Comparison of ENCODE assay signal across 11 cellular contexts in the genomic region with DNA sequence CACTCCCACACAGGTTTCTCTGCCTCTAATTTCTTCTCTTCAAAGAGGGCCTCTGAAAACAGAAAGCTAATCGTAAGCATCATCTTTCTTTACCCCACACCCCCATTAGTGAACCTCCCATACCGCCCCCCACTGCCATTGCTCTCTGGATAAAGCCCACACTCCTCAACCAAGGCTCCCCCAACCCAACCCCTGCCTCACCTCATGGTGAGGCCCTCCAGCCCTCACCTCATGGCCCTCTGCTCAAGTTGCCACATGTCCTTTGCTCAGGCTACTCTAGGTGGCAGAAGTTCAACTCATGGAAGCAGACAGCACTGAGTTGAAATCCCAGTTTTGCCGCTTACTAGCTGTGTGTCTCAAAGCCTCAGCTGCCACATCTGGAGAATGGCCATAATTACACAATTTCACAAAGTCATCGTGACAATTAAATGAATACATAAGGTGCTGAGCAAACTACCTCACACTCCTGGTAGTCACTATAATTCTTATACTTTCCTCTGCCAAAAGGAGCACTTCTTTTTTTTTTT. TPM values are rescaled to one million over a fixed set of nuclear protein-coding genes. Genes with fewer than 3 reads are reported as not detected.
DNase-seq lines count a peak whose midpoint lies in the region; ATAC-seq and TF ChIP-seq lines count a peak whose summit lies in the region.
"Had no signal": no experiment of that assay in that cellular context is flagged by ENCODE, and none has a peak within 500 bp of the region (broad histone marks: within the 10 kb centered on the region; RNA-seq: fewer than 3 reads in every experiment).

No MANE protein-coding gene starts in this region.

- H3K4me1 ChIP-seq in Karpas-422 (ENCODE audit: low read length), result no peaks in the 10 kb centered on the region

- no peak overlapping the region for H2AFZ ChIP-seq in Karpas-422 (ENCODE audit: low read length)

- H3K27ac ChIP-seq in Karpas-422 (ENCODE audit: low read length), result no peak overlapping the region

- H3K4me1 Mint-ChIP-seq in brain (peaks cover 46% of the 10 kb centered on the region), nephron progenitor cell (peaks cover 74% of the 10 kb centered on the region)
- H3K4me1 Mint-ChIP-seq: activated naive CD4-positive, alpha-beta T cell treated with anti-CD3 and anti-CD28 coated beads, Interleukin-2, amount 50 U/mL, for 24 hours had no signal

- in situ Hi-C loops in KBM-7 (cut with MboI; ENCODE audit: low pct_unique_long_range_greater_than_20kb, low sequenced_read_pairs), result no loop called here

- TF ChIP-seq CTCF in GM10266 (IDR thresholded peaks at IDR 0.05; ENCODE audit: control insufficient read depth, insufficient read depth, low read depth, missing control alignments) (peak; percentile 20), brain (conservative IDR thresholded peaks at IDR 0.05) (no peak), nephron progenitor cell (IDR thresholded peaks at IDR 0.05) (no peak)

- no peaks in the 10 kb centered on the region for H3K27me3 ChIP-seq in Karpas-422 (ENCODE audit: low read length)

- DNase-seq in GM10266 (ENCODE audit: extremely low spot score) (no peak), Karpas-422 (peak; percentile 56), nephron progenitor cell (no peak), KBM-7 (no peak), D341Med (ENCODE audit: low spot score) (no peak)
- DNase-seq: activated CD4-positive, CD25-positive, alpha-beta regulatory T cell treated with anti-CD3 and anti-CD28 coated beads, Interleukin-2, amount 50 U/mL, for 72 hours; NCI-H146; SHP77 had no signal

- no peak overlapping the region for H3K4me2 ChIP-seq in Karpas-422 (ENCODE audit: low read depth, low read length, poor library complexity, severe bottlenecking)

- no peaks in the 10 kb centered on the region for H3K36me3 Mint-ChIP-seq in brain
- no peaks in the 10 kb centered on the region for H3K36me3 Mint-ChIP-seq in nephron progenitor cell (ENCODE audit: low read depth)
- H3K36me3 Mint-ChIP-seq: activated naive CD4-positive, alpha-beta T cell treated with anti-CD3 and anti-CD28 coated beads, Interleukin-2, amount 50 U/mL, for 24 hours had no signal

- H3K27ac Mint-ChIP-seq in brain (peak overlapping the region in 4 of 5 experiments; percentile 17 to 94 (median 50)), nephron progenitor cell (peak overlapping the region; percentile 87)
- H3K27ac Mint-ChIP-seq: activated naive CD4-positive, alpha-beta T cell treated with anti-CD3 and anti-CD28 coated beads, Interleukin-2, amount 50 U/mL, for 24 hours had no signal

- H3K9me2 ChIP-seq in Karpas-422 (replicated peaks; ENCODE audit: insufficient read depth, low read length), result no peaks in the 10 kb centered on the region

- H3K4me3 ChIP-seq in Karpas-422 (ENCODE audit: low read length), result no peak overlapping the region

- peaks cover 0 to 2% (median 0%) of the 10 kb centered on the region in 5 experiments for H3K9me3 Mint-ChIP-seq in brain
- H3K9me3 Mint-ChIP-seq in nephron progenitor cell, result no peaks in the 10 kb centered on the region
- H3K9me3 Mint-ChIP-seq: activated naive CD4-positive, alpha-beta T cell treated with anti-CD3 and anti-CD28 coated beads, Interleukin-2, amount 50 U/mL, for 24 hours had no signal

- H3K9ac ChIP-seq in Karpas-422 (ENCODE audit: low read length), result no peak overlapping the region

- H4K20me1 ChIP-seq in Karpas-422 (ENCODE audit: insufficient read depth, low read depth, low read length), result no peaks in the 10 kb centered on the region

- no peaks in the 10 kb centered on the region for H3K9me3 ChIP-seq in Karpas-422 (ENCODE audit: low read length)

- no peaks in the 10 kb centered on the region for H3K79me2 ChIP-seq in Karpas-422 (ENCODE audit: low read length)

- H3K27me3 Mint-ChIP-seq in brain (peaks cover 4% of the 10 kb centered on the region), nephron progenitor cell (ENCODE audit: low read depth, poor library complexity) (peaks cover 4% of the 10 kb centered on the region)
- H3K27me3 Mint-ChIP-seq: activated naive CD4-positive, alpha-beta T cell treated with anti-CD3 and anti-CD28 coated beads, Interleukin-2, amount 50 U/mL, for 24 hours had no signal

- H3K4me3 Mint-ChIP-seq in brain, result no peak overlapping the region
- H3K4me3 Mint-ChIP-seq in nephron progenitor cell, result no peak overlapping the region
- H3K4me3 Mint-ChIP-seq: activated naive CD4-positive, alpha-beta T cell treated with anti-CD3 and anti-CD28 coated beads, Interleukin-2, amount 50 U/mL, for 24 hours had no signal

- H3K36me3 ChIP-seq in Karpas-422 (ENCODE audit: insufficient read depth, low read length), result no peaks in the 10 kb centered on the region

- no peak for ATAC-seq in GM21723 (IDR thresholded peaks at IDR 0.05; ENCODE audit: unreplicated experiment)

RNA-seq across cellular contexts. Expression of gene WASF2, which starts 18.2 kb away (rescaled TPM):
- 20.2 and 21.7 TPM in 2 replicates for total RNA-seq in Karpas-422 (2014; rRNA removed; shearing (Covaris generic); ENCODE audit: low replicate concordance)
- 98.5 TPM for polyA plus RNA-seq in brain (ENCODE audit: insufficient read depth, low read depth, low replicate concordance)
